In the genomic region with DNA sequence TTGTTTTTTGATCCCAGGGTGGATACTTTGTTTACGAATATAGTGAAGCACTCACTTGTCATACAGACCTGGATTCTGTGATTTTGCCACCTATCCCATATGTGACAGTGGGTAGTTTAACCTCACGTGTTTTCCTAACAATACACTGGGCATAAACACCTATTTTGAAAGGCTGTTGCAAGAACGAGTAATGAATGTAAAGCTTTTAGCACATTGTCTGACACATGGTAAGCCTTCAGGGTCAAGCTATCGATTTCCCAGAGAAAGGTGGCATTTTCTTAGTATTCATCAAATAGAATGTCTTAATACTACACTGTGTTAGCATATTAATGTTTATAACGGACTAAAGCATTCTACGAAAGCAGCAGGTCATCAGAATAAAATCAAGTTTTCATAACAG, we compare ENCODE assay signal across 9 cellular contexts. TPM values are rescaled to one million over a fixed set of nuclear protein-coding genes. Genes with fewer than 3 reads are reported as not detected.
DNase-seq lines count a peak whose midpoint lies in the region; ATAC-seq, FAIRE-seq and TF ChIP-seq lines count a peak whose summit lies in the region.
"Had no signal": no experiment of that assay in that cellular context is flagged by ENCODE, and none has a peak within 500 bp of the region (broad histone marks: within the 10 kb centered on the region; RNA-seq: fewer than 3 reads in every experiment).

No MANE protein-coding gene starts in this region.

- peaks cover 21% of the 10 kb centered on the region for H3K36me3 Mint-ChIP-seq in activated CD4-positive, alpha-beta memory T cell treated with anti-CD3 and anti-CD28 coated beads for 36 hours

- peaks cover 62% of the 10 kb centered on the region for H3K4me1 Mint-ChIP-seq in activated CD4-positive, alpha-beta memory T cell treated with anti-CD3 and anti-CD28 coated beads for 36 hours (ENCODE audit: low read depth)

- H3K4me2 ChIP-seq in keratinocyte (ENCODE audit: control insufficient read depth, extremely low read depth, insufficient read depth, low read depth, low read length): peak overlapping the region; percentile 92

- peaks cover 2% of the 10 kb centered on the region for H4K20me1 ChIP-seq in keratinocyte (ENCODE audit: control insufficient read depth, extremely low read depth, insufficient read depth, low read length)

- H3K4me1 ChIP-seq in A673 (ENCODE audit: insufficient read depth, low read length, poor library complexity, severe bottlenecking): peaks cover 17% of the 10 kb centered on the region
- peaks cover 21% of the 10 kb centered on the region for H3K4me1 ChIP-seq in keratinocyte (ENCODE audit: control insufficient read depth, extremely low read depth, insufficient read depth, low read length)

- peaks cover 3% of the 10 kb centered on the region for H3K9me1 ChIP-seq in keratinocyte (ENCODE audit: control insufficient read depth, extremely low read depth, insufficient read depth, low read length)

- CTCF ChIA-PET in A673 (lab: Charles Lee): no interaction called here
- CTCF ChIA-PET in activated CD4-positive, alpha-beta memory T cell treated with anti-CD3 and anti-CD28 coated beads for 36 hours (lab: Charles Lee): interaction anchor here (1.5 to 1.6 kb wide), 2 partner anchors 17 to 610 kb away, joined by 5 to 11 read pairs; no protein-coding TSS in a partner anchor

- POLR2A ChIA-PET in A673 (lab: Charles Lee; ENCODE audit: low non-redundant PET): no interaction called here
- POLR2A ChIA-PET in activated CD4-positive, alpha-beta memory T cell treated with anti-CD3 and anti-CD28 coated beads for 36 hours (lab: Charles Lee): interaction anchor here (0.7 to 4.3 kb wide), 2 partner anchors 36 to 819 kb away, joined by 3 to 31 read pairs; partner anchors contain the start of genes PRMT7 and SLC7A6OS

- BruUV-seq in A673 (replicated peaks; lab: Mats Ljungman, UMichigan): no TSS peak

- ATAC-seq in HG03175 (IDR thresholded peaks at IDR 0.05; ENCODE audit: unreplicated experiment): no peak

- H3K27me3 ChIP-seq in A673 (replicated peaks; ENCODE audit: insufficient read depth, low read depth, low read length, poor library complexity) (no peaks in the 10 kb centered on the region), keratinocyte (ENCODE audit: control insufficient read depth, extremely low read depth, insufficient read depth, low read length) (no peaks in the 10 kb centered on the region)

- H3K36me3 ChIP-seq in A673 (ENCODE audit: insufficient read depth, low read length, poor library complexity, severe bottlenecking) (peaks cover 13% of the 10 kb centered on the region), keratinocyte (ENCODE audit: control insufficient read depth in 2 of 2, extremely low read depth in 1 of 2, insufficient read depth in 2 of 2, low read length in 2 of 2) (peaks cover 4 to 18% of the 10 kb centered on the region in 2 experiments)

- DNase-seq in A673 (ENCODE audit: low spot score) (no peak), GM12892 (ENCODE audit: insufficient read length) (no peak), keratinocyte (ENCODE audit: low read depth, low spot score) (no peak), NCI-H1105 treated with DMSO at 0.1 percent for 48 hours (lab: John Stamatoyannopoulos, UW) (no peak), GM19238 (ENCODE audit: insufficient read length, low spot score) (no peak), DMS153 (lab: John Stamatoyannopoulos, UW) (no peak)
- no peak for DNase-seq in activated CD4-positive, alpha-beta memory T cell treated with anti-CD3 and anti-CD28 coated beads for 36 hours
- DNase-seq: activated gamma-delta T cell treated with Interleukin-2 at 50 U/mL for 16 hours had no signal

- dilution Hi-C loops in keratinocyte (cut with MboI; ENCODE audit: extremely low pct_ligation_motif_present, low sequenced_read_pairs): no loop called here

- H3K9ac ChIP-seq in keratinocyte (ENCODE audit: control insufficient read depth, extremely low read depth, insufficient read depth, low read length): peak overlapping the region; percentile 96

- FAIRE-seq in GM12892 (lab: Jason Lieb, UNC) (no peak), keratinocyte (lab: Jason Lieb, UNC) (no peak)

- peaks cover 86% of the 10 kb centered on the region for H3K79me2 ChIP-seq in keratinocyte (ENCODE audit: control insufficient read depth, insufficient read depth, low read length)

- TF ChIP-seq CTCF in A673 (conservative IDR thresholded peaks at IDR 0.05; ENCODE audit: low read depth, low read length) (no peak), keratinocyte (optimal IDR thresholded peaks at IDR 0.05 in 1 of 3, IDR thresholded peaks at IDR 0.05 in 1 of 3, conservative IDR thresholded peaks at IDR 0.05 in 1 of 3; ENCODE audit: extremely low read depth in 1 of 3, insufficient read depth in 2 of 3, low read length in 3 of 3) (no peak)

- no peaks in the 10 kb centered on the region for H3K9me3 ChIP-seq in A673 (ENCODE audit: low read depth, low read length, poor library complexity, severe bottlenecking)
- no peaks in the 10 kb centered on the region for H3K9me3 ChIP-seq in keratinocyte (ENCODE audit: control insufficient read depth, low read depth, low read length)

- TF ChIP-seq POLR2A in GM12892 (IDR thresholded peaks at IDR 0.05; ENCODE audit: low read depth, low read length): peak; percentile 39; the same call in 1 of the 2 replicates

- H3K27me3 Mint-ChIP-seq in activated CD4-positive, alpha-beta memory T cell treated with anti-CD3 and anti-CD28 coated beads for 36 hours: no peaks in the 10 kb centered on the region

- H3K4me3 ChIP-seq in A673 (ENCODE audit: low read depth, low read length, poor library complexity, severe bottlenecking) (peak overlapping the region; percentile 90), keratinocyte (ENCODE audit: control insufficient read depth in 2 of 3, extremely low read depth in 1 of 3, insufficient read depth in 2 of 3, low read depth in 1 of 3, low read length in 3 of 3) (peak overlapping the region in 1 of 3 experiments; percentile 11)

- H3K4me3 Mint-ChIP-seq in activated CD4-positive, alpha-beta memory T cell treated with anti-CD3 and anti-CD28 coated beads for 36 hours: peak overlapping the region; percentile 97

- H3K9me3 Mint-ChIP-seq in activated CD4-positive, alpha-beta memory T cell treated with anti-CD3 and anti-CD28 coated beads for 36 hours: no peaks in the 10 kb centered on the region

- no peak overlapping the region for H2AFZ ChIP-seq in keratinocyte (ENCODE audit: control insufficient read depth, low read length)

- peak overlapping the region; percentile 91 for H3K27ac Mint-ChIP-seq in activated CD4-positive, alpha-beta memory T cell treated with anti-CD3 and anti-CD28 coated beads for 36 hours

- intact Hi-C loops in A673 (cut with micrococcal nuclease; ENCODE audit: unreplicated experiment): no loop called here
- intact Hi-C loops in activated CD4-positive, alpha-beta memory T cell treated with anti-CD3 and anti-CD28 coated beads for 36 hours (cut with micrococcal nuclease): loop anchor here (5.0 kb wide), 1 partner anchor 603 kb away; no protein-coding TSS in a partner anchor

- H3K27ac ChIP-seq in A673 (ENCODE audit: low read depth, low read length, poor library complexity, severe bottlenecking) (peak overlapping the region; percentile 97), keratinocyte (ENCODE audit: control insufficient read depth, insufficient read depth, low read length) (peak overlapping the region; percentile 65)

RNA-seq across cellular contexts. Expression of gene CHTF8, which starts 1.9 kb away (rescaled TPM):
- total RNA-seq in A673 (2021): 113 and 121 TPM in 2 replicates
- polyA plus RNA-seq in GM12892 (2012; ENCODE audit: missing spikeins): 73.6 TPM
- total RNA-seq in activated CD4-positive, alpha-beta memory T cell treated with anti-CD3 and anti-CD28 coated beads for 36 hours: 100 to 1,000 TPM; 120 to 132 TPM
- polyA plus RNA-seq in keratinocyte: 96.0 to 120 TPM (median 118 TPM) in 3 replicates
- 29.3 TPM for polyA plus RNA-seq in keratinocyte (2011; ENCODE audit: low read depth)
- 108 and 111 TPM in 2 replicates for polyA plus RNA-seq in keratinocyte (2011; cell fraction: cytosol; rRNA removed)
- polyA plus RNA-seq in keratinocyte (2011; cell fraction: nucleus; rRNA removed): 68.5 and 93.5 TPM in 2 replicates
- polyA plus RNA-seq in keratinocyte (2012; ENCODE audit: low replicate concordance): 67.7 and 113 TPM in 2 replicates
- polyA minus RNA-seq in keratinocyte: 145 to 246 TPM (median 171 TPM) in 3 replicates
- 132 TPM for polyA minus RNA-seq in keratinocyte (2011; cell fraction: cytosol; rRNA and poly(A)+ RNA removed)
- polyA minus RNA-seq in keratinocyte (2011; cell fraction: nucleus; rRNA and poly(A)+ RNA removed): 50.0 and 62.5 TPM in 2 replicates

RNA-seq across cellular contexts. Expression of gene UTP4, which starts 2.0 kb away (rescaled TPM):
- 119 and 146 TPM in 2 replicates for total RNA-seq in A673 (2021)
- 48.5 TPM for polyA plus RNA-seq in GM12892 (2012; ENCODE audit: missing spikeins)
- 100 to 1,000 TPM; 104 to 106 TPM for total RNA-seq in activated CD4-positive, alpha-beta memory T cell treated with anti-CD3 and anti-CD28 coated beads for 36 hours
- polyA plus RNA-seq in keratinocyte: 87.7 to 107 TPM (median 106 TPM) in 3 replicates
- polyA plus RNA-seq in keratinocyte (2011; ENCODE audit: low read depth): 43.0 TPM
- 65.9 and 94.9 TPM in 2 replicates for polyA plus RNA-seq in keratinocyte (2011; cell fraction: cytosol; rRNA removed)
- polyA plus RNA-seq in keratinocyte (2011; cell fraction: nucleus; rRNA removed): 66.5 and 72.3 TPM in 2 replicates
- polyA plus RNA-seq in keratinocyte (2012; ENCODE audit: low replicate concordance): 34.6 and 63.3 TPM in 2 replicates
- 111 to 126 TPM (median 114 TPM) in 3 replicates for polyA minus RNA-seq in keratinocyte
- 55.1 TPM for polyA minus RNA-seq in keratinocyte (2011; cell fraction: cytosol; rRNA and poly(A)+ RNA removed)
- 30.9 and 46.2 TPM in 2 replicates for polyA minus RNA-seq in keratinocyte (2011; cell fraction: nucleus; rRNA and poly(A)+ RNA removed)

RNA-seq across cellular contexts. Expression of gene HAS3, which starts 25.0 kb away (rescaled TPM):
- 0.49 and 0.72 TPM in 2 replicates for total RNA-seq in A673 (2021)
- polyA plus RNA-seq in GM12892 (2012; ENCODE audit: missing spikeins): 0.38 TPM
- total RNA-seq in activated CD4-positive, alpha-beta memory T cell treated with anti-CD3 and anti-CD28 coated beads for 36 hours: under 1 TPM; 0.10 to 0.21 TPM
- 132 to 278 TPM (median 143 TPM) in 3 replicates for polyA plus RNA-seq in keratinocyte
- polyA plus RNA-seq in keratinocyte (2011; ENCODE audit: low read depth): 39.0 TPM
- polyA plus RNA-seq in keratinocyte (2011; cell fraction: cytosol; rRNA removed): 76.7 and 81.1 TPM in 2 replicates
- polyA plus RNA-seq in keratinocyte (2011; cell fraction: nucleus; rRNA removed): 341 and 434 TPM in 2 replicates
- 69.7 and 135 TPM in 2 replicates for polyA plus RNA-seq in keratinocyte (2012; ENCODE audit: low replicate concordance)
- polyA minus RNA-seq in keratinocyte: 225 to 420 TPM (median 232 TPM) in 3 replicates
- 323 TPM for polyA minus RNA-seq in keratinocyte (2011; cell fraction: cytosol; rRNA and poly(A)+ RNA removed)
- polyA minus RNA-seq in keratinocyte (2011; cell fraction: nucleus; rRNA and poly(A)+ RNA removed): 451 and 616 TPM in 2 replicates

RNA-seq across cellular contexts. Expression of gene SNTB2, which starts 56.5 kb away (rescaled TPM):
- 49.3 and 49.4 TPM in 2 replicates for total RNA-seq in A673 (2021)
- 3.3 TPM for polyA plus RNA-seq in GM12892 (2012; ENCODE audit: missing spikeins)
- total RNA-seq in activated CD4-positive, alpha-beta memory T cell treated with anti-CD3 and anti-CD28 coated beads for 36 hours: 10 to 100 TPM; 19.8 to 20.1 TPM
- 11.2 to 15.9 TPM (median 13.7 TPM) in 3 replicates for polyA plus RNA-seq in keratinocyte
- 2.8 TPM for polyA plus RNA-seq in keratinocyte (2011; ENCODE audit: low read depth)
- polyA plus RNA-seq in keratinocyte (2011; cell fraction: cytosol; rRNA removed): 5.3 and 8.8 TPM in 2 replicates
- 15.7 and 15.8 TPM in 2 replicates for polyA plus RNA-seq in keratinocyte (2011; cell fraction: nucleus; rRNA removed)
- polyA plus RNA-seq in keratinocyte (2012; ENCODE audit: low replicate concordance): 4.2 and 6.7 TPM in 2 replicates
- polyA minus RNA-seq in keratinocyte: 16.2 to 32.1 TPM (median 19.4 TPM) in 3 replicates
- polyA minus RNA-seq in keratinocyte (2011; cell fraction: cytosol; rRNA and poly(A)+ RNA removed): 35.5 TPM
- polyA minus RNA-seq in keratinocyte (2011; cell fraction: nucleus; rRNA and poly(A)+ RNA removed): 16.6 and 31.2 TPM in 2 replicates
